ENCODE assay signal across 9 cellular contexts in genomic region chr5:93894471-93895354, GRCh38.
DNase-seq lines count a peak whose midpoint lies in the region; ATAC-seq, FAIRE-seq and TF ChIP-seq lines count a peak whose summit lies in the region.
"Had no signal": no experiment of that assay in that cellular context is flagged by ENCODE, and none has a peak within 500 bp of the region (broad histone marks: within the 10 kb centered on the region; RNA-seq: fewer than 3 reads in every experiment).

No MANE protein-coding gene starts in this region.

- DNase-seq in BE2C = no peak
- no peak for DNase-seq in HFF-Myc (ENCODE audit: extremely low read depth, low read depth)
- DNase-seq in keratinocyte (ENCODE audit: low read depth, low spot score) = no peak
- no peak for DNase-seq in H7
- no peak for DNase-seq in kidney glomerular epithelial cell (lab: John Stamatoyannopoulos, UW)
- DNase-seq: activated CD4-positive, alpha-beta T cell treated with anti-CD3 and anti-CD28 coated beads, Interleukin-2, amount 50 U/mL, for 48 hours had no signal

- no peaks in the 10 kb centered on the region for H3K27me3 ChIP-seq in BE2C
- H3K27me3 ChIP-seq in keratinocyte (ENCODE audit: control insufficient read depth, extremely low read depth, insufficient read depth, low read length) = no peaks in the 10 kb centered on the region
- H3K27me3 ChIP-seq in H7 (ENCODE audit: control insufficient read depth, insufficient read depth, low read length) = no peaks in the 10 kb centered on the region

- no peak overlapping the region for H3K9ac ChIP-seq in keratinocyte (ENCODE audit: control insufficient read depth, extremely low read depth, insufficient read depth, low read length)

- no peak overlapping the region for H3K4me2 ChIP-seq in keratinocyte (ENCODE audit: control insufficient read depth, extremely low read depth, insufficient read depth, low read depth, low read length)

- H3K27ac ChIP-seq in keratinocyte (ENCODE audit: control insufficient read depth, insufficient read depth, low read length) = no peak overlapping the region

- H3K9me1 ChIP-seq in keratinocyte (ENCODE audit: control insufficient read depth, extremely low read depth, insufficient read depth, low read length) = no peaks in the 10 kb centered on the region

- peak overlapping the region; percentile 25 for H3K4me3 ChIP-seq in BE2C (ENCODE audit: low read depth, low read length)
- no peak overlapping the region for H3K4me3 ChIP-seq in HFF-Myc (replicated peaks; ENCODE audit: low read depth, low read length)
- no peak overlapping the region for H3K4me3 ChIP-seq in keratinocyte (ENCODE audit: control insufficient read depth in 2 of 3, extremely low read depth in 1 of 3, insufficient read depth in 2 of 3, low read depth in 1 of 3, low read length in 3 of 3)
- H3K4me3 ChIP-seq in H7 (ENCODE audit: insufficient read depth, low read depth, low read length) = no peak overlapping the region

- H3K9me3 ChIP-seq in BE2C (no peaks in the 10 kb centered on the region), keratinocyte (ENCODE audit: control insufficient read depth, low read depth, low read length) (no peaks in the 10 kb centered on the region)

- H3K4me1 ChIP-seq in BE2C = peaks cover 12% of the 10 kb centered on the region
- no peaks in the 10 kb centered on the region for H3K4me1 ChIP-seq in keratinocyte (ENCODE audit: control insufficient read depth, extremely low read depth, insufficient read depth, low read length)

- H4K20me1 ChIP-seq in keratinocyte (ENCODE audit: control insufficient read depth, extremely low read depth, insufficient read depth, low read length) = no peaks in the 10 kb centered on the region

- H3K36me3 ChIP-seq in BE2C (no peaks in the 10 kb centered on the region), keratinocyte (ENCODE audit: control insufficient read depth in 2 of 2, extremely low read depth in 1 of 2, insufficient read depth in 2 of 2, low read length in 2 of 2) (no peaks in the 10 kb centered on the region), H7 (replicated peaks; ENCODE audit: control insufficient read depth, insufficient read depth, low read length) (no peaks in the 10 kb centered on the region)

- no peaks in the 10 kb centered on the region for H3K79me2 ChIP-seq in keratinocyte (ENCODE audit: control insufficient read depth, insufficient read depth, low read length)

- no peak overlapping the region for H2AFZ ChIP-seq in keratinocyte (ENCODE audit: control insufficient read depth, low read length)

- ATAC-seq in SK-N-SH treated with all-trans-retinoic acid at 6 μM for 48 hours (peak; percentile 60), GM18519 (IDR thresholded peaks at IDR 0.05; ENCODE audit: low FRiP score, unreplicated experiment) (no peak), GM21723 (IDR thresholded peaks at IDR 0.05; ENCODE audit: unreplicated experiment) (no peak)

- dilution Hi-C loops in keratinocyte (cut with MboI; ENCODE audit: extremely low pct_ligation_motif_present, low sequenced_read_pairs) = no loop called here

- peak; percentile 13 for FAIRE-seq in keratinocyte (lab: Jason Lieb, UNC)

- peak; percentile 70 for TF ChIP-seq CTCF in BE2C (IDR thresholded peaks at IDR 0.05; ENCODE audit: low read depth, low read length)
- peak; percentile 54 for TF ChIP-seq CTCF in HFF-Myc (IDR thresholded peaks at IDR 0.05; ENCODE audit: low read depth, low read length, missing control alignments)
- peak in 2 of 3 experiments; percentile 51 to 61 for TF ChIP-seq CTCF in keratinocyte (optimal IDR thresholded peaks at IDR 0.05 in 1 of 3, IDR thresholded peaks at IDR 0.05 in 1 of 3, conservative IDR thresholded peaks at IDR 0.05 in 1 of 3; ENCODE audit: extremely low read depth in 1 of 3, insufficient read depth in 2 of 3, low read length in 3 of 3)

TF ChIP-seq in SK-N-SH treated with all-trans-retinoic acid at 6 μM for 48 hours, 23 proteins besides CTCF, POLR2A, EP300 and RAD21:
- TF ChIP-seq ZFP30 (CRISPR knock-in tag; IDR thresholded peaks at IDR 0.05) (no peak), ZC3H10 (CRISPR knock-in tag; IDR thresholded peaks at IDR 0.05) (no peak), TCF4 (CRISPR knock-in tag; IDR thresholded peaks at IDR 0.05; ENCODE audit: borderline replicate concordance) (no peak), ZNF565 (CRISPR knock-in tag; conservative IDR thresholded peaks at IDR 0.05; ENCODE audit: low read depth) (no peak), GLIS3 (CRISPR knock-in tag; IDR thresholded peaks at IDR 0.05) (no peak), POU6F1 (CRISPR knock-in tag; IDR thresholded peaks at IDR 0.05; ENCODE audit: borderline replicate concordance, low read depth) (no peak), BACH2 (CRISPR knock-in tag; IDR thresholded peaks at IDR 0.05; ENCODE audit: borderline replicate concordance) (no peak), ZFP3 (CRISPR knock-in tag; IDR thresholded peaks at IDR 0.05) (no peak), ZNF8 (CRISPR knock-in tag; IDR thresholded peaks at IDR 0.05) (no peak), ARNTL (CRISPR knock-in tag; IDR thresholded peaks at IDR 0.05; ENCODE audit: borderline replicate concordance, low read depth) (no peak), SNAI2 (CRISPR knock-in tag; IDR thresholded peaks at IDR 0.05) (no peak), TOX (CRISPR knock-in tag; IDR thresholded peaks at IDR 0.05; ENCODE audit: borderline replicate concordance) (no peak), ESRRG (CRISPR knock-in tag; IDR thresholded peaks at IDR 0.05) (no peak), CSDC2 (CRISPR knock-in tag; IDR thresholded peaks at IDR 0.05) (no peak)
- TF ChIP-seq, protein P1, sequence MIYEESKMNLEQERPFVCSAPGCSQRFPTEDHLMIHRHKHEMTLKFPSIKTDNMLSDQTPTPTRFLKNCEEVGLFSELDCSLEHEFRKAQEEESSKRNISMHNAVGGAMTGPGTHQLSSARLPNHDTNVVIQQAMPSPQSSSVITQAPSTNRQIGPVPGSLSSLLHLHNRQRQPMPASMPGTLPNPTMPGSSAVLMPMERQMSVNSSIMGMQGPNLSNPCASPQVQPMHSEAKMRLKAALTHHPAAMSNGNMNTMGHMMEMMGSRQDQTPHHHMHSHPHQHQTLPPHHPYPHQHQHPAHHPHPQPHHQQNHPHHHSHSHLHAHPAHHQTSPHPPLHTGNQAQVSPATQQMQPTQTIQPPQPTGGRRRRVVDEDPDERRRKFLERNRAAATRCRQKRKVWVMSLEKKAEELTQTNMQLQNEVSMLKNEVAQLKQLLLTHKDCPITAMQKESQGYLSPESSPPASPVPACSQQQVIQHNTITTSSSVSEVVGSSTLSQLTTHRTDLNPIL (CRISPR knock-in tag; IDR thresholded peaks at IDR 0.05; ENCODE audit: low read depth) = no peak
- TF ChIP-seq, protein P2, sequence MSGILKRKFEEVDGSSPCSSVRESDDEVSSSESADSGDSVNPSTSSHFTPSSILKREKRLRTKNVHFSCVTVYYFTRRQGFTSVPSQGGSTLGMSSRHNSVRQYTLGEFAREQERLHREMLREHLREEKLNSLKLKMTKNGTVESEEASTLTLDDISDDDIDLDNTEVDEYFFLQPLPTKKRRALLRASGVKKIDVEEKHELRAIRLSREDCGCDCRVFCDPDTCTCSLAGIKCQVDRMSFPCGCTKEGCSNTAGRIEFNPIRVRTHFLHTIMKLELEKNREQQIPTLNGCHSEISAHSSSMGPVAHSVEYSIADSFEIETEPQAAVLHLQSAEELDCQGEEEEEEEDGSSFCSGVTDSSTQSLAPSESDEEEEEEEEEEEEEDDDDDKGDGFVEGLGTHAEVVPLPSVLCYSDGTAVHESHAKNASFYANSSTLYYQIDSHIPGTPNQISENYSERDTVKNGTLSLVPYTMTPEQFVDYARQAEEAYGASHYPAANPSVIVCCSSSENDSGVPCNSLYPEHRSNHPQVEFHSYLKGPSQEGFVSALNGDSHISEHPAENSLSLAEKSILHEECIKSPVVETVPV (CRISPR knock-in tag; IDR thresholded peaks at IDR 0.05) = no peak
- TF ChIP-seq, protein P3, sequence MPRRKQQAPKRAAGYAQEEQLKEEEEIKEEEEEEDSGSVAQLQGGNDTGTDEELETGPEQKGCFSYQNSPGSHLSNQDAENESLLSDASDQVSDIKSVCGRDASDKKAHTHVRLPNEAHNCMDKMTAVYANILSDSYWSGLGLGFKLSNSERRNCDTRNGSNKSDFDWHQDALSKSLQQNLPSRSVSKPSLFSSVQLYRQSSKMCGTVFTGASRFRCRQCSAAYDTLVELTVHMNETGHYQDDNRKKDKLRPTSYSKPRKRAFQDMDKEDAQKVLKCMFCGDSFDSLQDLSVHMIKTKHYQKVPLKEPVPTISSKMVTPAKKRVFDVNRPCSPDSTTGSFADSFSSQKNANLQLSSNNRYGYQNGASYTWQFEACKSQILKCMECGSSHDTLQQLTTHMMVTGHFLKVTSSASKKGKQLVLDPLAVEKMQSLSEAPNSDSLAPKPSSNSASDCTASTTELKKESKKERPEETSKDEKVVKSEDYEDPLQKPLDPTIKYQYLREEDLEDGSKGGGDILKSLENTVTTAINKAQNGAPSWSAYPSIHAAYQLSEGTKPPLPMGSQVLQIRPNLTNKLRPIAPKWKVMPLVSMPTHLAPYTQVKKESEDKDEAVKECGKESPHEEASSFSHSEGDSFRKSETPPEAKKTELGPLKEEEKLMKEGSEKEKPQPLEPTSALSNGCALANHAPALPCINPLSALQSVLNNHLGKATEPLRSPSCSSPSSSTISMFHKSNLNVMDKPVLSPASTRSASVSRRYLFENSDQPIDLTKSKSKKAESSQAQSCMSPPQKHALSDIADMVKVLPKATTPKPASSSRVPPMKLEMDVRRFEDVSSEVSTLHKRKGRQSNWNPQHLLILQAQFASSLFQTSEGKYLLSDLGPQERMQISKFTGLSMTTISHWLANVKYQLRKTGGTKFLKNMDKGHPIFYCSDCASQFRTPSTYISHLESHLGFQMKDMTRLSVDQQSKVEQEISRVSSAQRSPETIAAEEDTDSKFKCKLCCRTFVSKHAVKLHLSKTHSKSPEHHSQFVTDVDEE (CRISPR knock-in tag; IDR thresholded peaks at IDR 0.05) = no peak
